Comparison of ENCODE assay signal across 14 cellular contexts in the genomic region with DNA sequence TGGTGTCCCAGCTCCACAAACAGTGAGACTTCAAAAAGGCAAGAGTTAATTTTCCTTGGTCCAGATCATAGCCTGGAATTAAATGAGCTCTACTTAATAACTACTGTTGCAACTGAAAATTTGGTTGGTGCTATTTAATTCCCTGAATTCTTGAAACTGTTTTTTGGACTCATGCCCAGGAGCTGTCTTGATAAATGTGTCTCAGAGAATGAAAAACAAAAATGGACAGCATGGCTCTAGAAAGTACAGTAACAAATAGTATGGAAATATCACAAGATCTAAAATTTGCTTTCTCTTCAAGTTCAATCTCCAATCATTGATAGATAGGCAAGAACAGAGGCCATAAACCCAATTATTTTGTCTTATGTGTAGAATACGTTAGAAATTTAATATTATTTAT. TPM values are rescaled to one million over a fixed set of nuclear protein-coding genes. Genes with fewer than 3 reads are reported as not detected.
A peak's percentile ranks its signal among the peaks of the same experiment; 100 is the strongest.
DNase-seq lines count a peak whose midpoint lies in the region; ATAC-seq, FAIRE-seq and TF ChIP-seq lines count a peak whose summit lies in the region.
"Had no signal": no experiment of that assay in that cellular context is flagged by ENCODE, and none has a peak within 500 bp of the region (broad histone marks: within the 10 kb centered on the region; RNA-seq: fewer than 3 reads in every experiment).

No MANE protein-coding gene starts in this region.

- no peak overlapping the region for H3K56ac ChIP-seq in IMR-90 (ENCODE audit: extremely low read depth, insufficient read depth, low read length)

- H3K14ac ChIP-seq in IMR-90 (replicated peaks; ENCODE audit: low read depth, low read length) = no peak overlapping the region

- H2BK5ac ChIP-seq in IMR-90 (ENCODE audit: low read depth, low read length, poor library complexity, severe bottlenecking) = no peak overlapping the region

- no peak overlapping the region for H3K4me2 ChIP-seq in IMR-90 (ENCODE audit: low read depth, low read length)

- H2AK5ac ChIP-seq in IMR-90 (ENCODE audit: low read depth, low read length) = no peak overlapping the region

- peaks cover 0 to 2% of the 10 kb centered on the region in 2 experiments; a peak in 1 of 4 replicates for H3K79me1 ChIP-seq in IMR-90 (ENCODE audit: low read depth in 1 of 2, low read length in 2 of 2)

- no peak overlapping the region for H3K23ac ChIP-seq in IMR-90 (ENCODE audit: low read depth, low read length)

- H2AK9ac ChIP-seq in IMR-90 (replicated peaks; ENCODE audit: low read depth, low read length, poor library complexity) = no peak overlapping the region

- no peak for FAIRE-seq in urothelium cell line (lab: Jason Lieb, UNC)

- peak overlapping the region; percentile 35; the same call in 1 of the 2 replicates for H3K4ac ChIP-seq in IMR-90 (ENCODE audit: low read depth, low read length)

- H3K4me3 ChIP-seq in A673 (ENCODE audit: low read depth, low read length, poor library complexity, severe bottlenecking) = no peak overlapping the region
- H3K4me3 ChIP-seq in IMR-90 (ENCODE audit: insufficient read depth, low read depth, low read length) = no peak overlapping the region
- H3K4me3 ChIP-seq in astrocyte of the spinal cord (ENCODE audit: low read depth, low read length) = no peak overlapping the region
- no peak overlapping the region for H3K4me3 ChIP-seq in spleen

- TF ChIP-seq CTCF in A673 (conservative IDR thresholded peaks at IDR 0.05; ENCODE audit: low read depth, low read length) = no peak
- no peak for TF ChIP-seq CTCF in IMR-90 (conservative IDR thresholded peaks at IDR 0.05; ENCODE audit: low read depth, low read length)
- no peak for TF ChIP-seq CTCF in astrocyte of the spinal cord (IDR thresholded peaks at IDR 0.05; ENCODE audit: low read depth, low read length)
- TF ChIP-seq CTCF in spleen (IDR thresholded peaks at IDR 0.05 in 8 of 11, conservative IDR thresholded peaks at IDR 0.05 in 3 of 11) = no peak

- in situ Hi-C loops in IMR-90 (cut with MboI; ENCODE audit: low sequenced_read_pairs) (no loop called here), astrocyte of the spinal cord (cut with HindIII; ENCODE audit: low sequenced_read_pairs) (no loop called here)

- peaks cover 9% of the 10 kb centered on the region for H3K9me3 ChIP-seq in A673 (ENCODE audit: low read depth, low read length, poor library complexity, severe bottlenecking)
- H3K9me3 ChIP-seq in IMR-90 (ENCODE audit: control insufficient read depth, insufficient read depth, low read length) = peaks cover 7% of the 10 kb centered on the region; the same call in 1 of the 2 replicates
- peaks cover 0 to 29% (median 15%) of the 10 kb centered on the region in 8 donors for H3K9me3 ChIP-seq in spleen
- H3K9me3 ChIP-seq: neutrophil had no signal

- no peak overlapping the region for H2BK20ac ChIP-seq in IMR-90 (ENCODE audit: low read depth, low read length)

- H4K91ac ChIP-seq in IMR-90 (ENCODE audit: insufficient read depth, low read depth, low read length) = no peak overlapping the region

- POLR2A ChIA-PET in A673 (lab: Charles Lee; ENCODE audit: low non-redundant PET) = no interaction called here
- POLR2A ChIA-PET in IMR-90 (lab: Charles Lee; ENCODE audit: unreplicated experiment) = no interaction called here

- H3K9ac ChIP-seq in IMR-90 (ENCODE audit: low read depth, low read length) = no peak overlapping the region

- H3K4me1 ChIP-seq in A673 (ENCODE audit: insufficient read depth, low read length, poor library complexity, severe bottlenecking) (peaks cover 4% of the 10 kb centered on the region), IMR-90 (ENCODE audit: control insufficient read depth, insufficient read depth, low read length) (peaks cover 14% of the 10 kb centered on the region), spleen (peaks cover 0 to 9% (median 0%) of the 10 kb centered on the region in 6 donors)

- intact Hi-C loops in A673 (cut with micrococcal nuclease; ENCODE audit: unreplicated experiment) (no loop called here), IMR-90 (cut with micrococcal nuclease) (loop anchor here (5.0 kb wide), 1 partner anchor 34 kb away; no protein-coding TSS in a partner anchor), spleen (cut with DNase I; ENCODE audit: low total_unique reads) (no loop called here)

- H4K5ac ChIP-seq in IMR-90 (ENCODE audit: low read depth, low read length) = no peak overlapping the region; the same call in 1 of the 2 replicates

- no peak overlapping the region for H3K18ac ChIP-seq in IMR-90 (ENCODE audit: low read depth, low read length)

- DNase-seq in A673 (ENCODE audit: low spot score) (peak; percentile 55), IMR-90 (peak; percentile 57), astrocyte of the spinal cord (ENCODE audit: low read depth, low spot score) (peak; percentile 50), iris pigment epithelial cell (ENCODE audit: low read depth) (peak; percentile 84), spleen (no peak), GM19238 (ENCODE audit: insufficient read length, low spot score) (no peak), urothelium cell line (ENCODE audit: low spot score) (no peak)
- DNase-seq: activated CD8-positive, alpha-beta memory T cell treated with anti-CD3 and anti-CD28 coated beads, Interleukin-2, amount 10 ng/mL, durations not matched to agents 7 days and 5 days; activated naive CD4-positive, alpha-beta T cell treated with Interleukin-2 at 50 U/mL for 16 hours; central memory CD4-positive, alpha-beta T cell; SW 1271 had no signal

- H3K27me3 ChIP-seq in A673 (replicated peaks; ENCODE audit: insufficient read depth, low read depth, low read length, poor library complexity) (no peaks in the 10 kb centered on the region), IMR-90 (ENCODE audit: control insufficient read depth, insufficient read depth, low read length) (no peaks in the 10 kb centered on the region), spleen (replicated peaks in 1 of 7) (no peaks in the 10 kb centered on the region)
- H3K27me3 ChIP-seq: neutrophil had no signal

- H2BK15ac ChIP-seq in IMR-90 (ENCODE audit: low read depth, low read length) = peak overlapping the region; percentile 23; the same call in 2 of the 3 replicates

- ATAC-seq in IMR-90 (ENCODE audit: low read depth) (no peak), GM21576 (IDR thresholded peaks at IDR 0.05; ENCODE audit: unreplicated experiment) (no peak)
- ATAC-seq: activated CD8-positive, alpha-beta memory T cell treated with anti-CD3 and anti-CD28 coated beads, Interleukin-2, amount 10 ng/mL, durations not matched to agents 7 days and 5 days; WTC11 had no signal

- no peak for TF ChIP-seq RAD21 in IMR-90 (IDR thresholded peaks at IDR 0.05; ENCODE audit: low read length)

- H2AFZ ChIP-seq in IMR-90 (replicated peaks; ENCODE audit: low read length, poor library complexity) = no peak overlapping the region

- no CpG with 5 or more reads among the region's 1 CpG for WGBS in IMR-90 (ENCODE audit: extremely low coverage in 2 of 2, insufficient read length in 1 of 2), 2 experiments
- WGBS in spleen, 5 donors = 70 to 86% (median 77%) methylated on average over 1 of the region's 1 CpG

- H3K27ac ChIP-seq in A673 (ENCODE audit: low read depth, low read length, poor library complexity, severe bottlenecking) = no peak overlapping the region
- no peak overlapping the region for H3K27ac ChIP-seq in IMR-90 (ENCODE audit: insufficient read depth, low read length)
- H3K27ac ChIP-seq in spleen = no peak overlapping the region
- H3K27ac ChIP-seq: neutrophil had no signal

- CTCF ChIA-PET in A673 (lab: Charles Lee) (no interaction called here), IMR-90 (lab: Yijun Ruan, JAX) (interaction anchor here (0.7 to 1.2 kb wide), 2 partner anchors 118 to 442 kb away, joined by 4 read pairs; no protein-coding TSS in a partner anchor)

- no peaks in the 10 kb centered on the region for H3K36me3 ChIP-seq in A673 (ENCODE audit: insufficient read depth, low read length, poor library complexity, severe bottlenecking)
- H3K36me3 ChIP-seq in IMR-90 (ENCODE audit: control insufficient read depth, insufficient read depth, low read length) = no peaks in the 10 kb centered on the region
- no peaks in the 10 kb centered on the region for H3K36me3 ChIP-seq in spleen
- H3K36me3 ChIP-seq: neutrophil had no signal

- TF ChIP-seq POLR2A in IMR-90 (IDR thresholded peaks at IDR 0.05; ENCODE audit: low read depth, low read length) = no peak
- no peak for TF ChIP-seq POLR2A in spleen (IDR thresholded peaks at IDR 0.05)

- peak overlapping the region; percentile 50; the same call in 1 of the 2 replicates for H2BK120ac ChIP-seq in IMR-90 (ENCODE audit: low read depth, low read length)

- BruUV-seq in A673 (replicated peaks; lab: Mats Ljungman, UMichigan) (no TSS peak), IMR-90 (replicated peaks; lab: Mats Ljungman, UMichigan) (no TSS peak)

- peak overlapping the region in 1 of 2 experiments; percentile 14; a peak in 1 of 4 replicates for H4K8ac ChIP-seq in IMR-90 (ENCODE audit: low read depth in 2 of 2, low read length in 2 of 2)

- H4K20me1 ChIP-seq in IMR-90 (ENCODE audit: insufficient read depth, low read length) = peaks cover 2% of the 10 kb centered on the region

- H3K9me1 ChIP-seq in IMR-90 (ENCODE audit: insufficient read depth, low read length) = no peaks in the 10 kb centered on the region

- dilution Hi-C loops in IMR-90 (cut with HindIII; ENCODE audit: low sequenced_read_pairs, unreplicated experiment) = no loop called here

TF ChIP-seq in IMR-90, 13 proteins besides CTCF, POLR2A, EP300 and RAD21:
- TF ChIP-seq RFX5 (IDR thresholded peaks at IDR 0.05; ENCODE audit: low read depth, low read length) = no peak
- no peak for TF ChIP-seq BHLHE40 (IDR thresholded peaks at IDR 0.05; ENCODE audit: low read depth, low read length)
- TF ChIP-seq FOS (IDR thresholded peaks at IDR 0.05; ENCODE audit: low read depth, low read length) = no peak
- no peak for TF ChIP-seq MAFK (IDR thresholded peaks at IDR 0.05; ENCODE audit: low read depth, low read length)
- TF ChIP-seq CEBPB (IDR thresholded peaks at IDR 0.05; ENCODE audit: low read depth, low read length) = no peak
- no peak for TF ChIP-seq MXI1 (IDR thresholded peaks at IDR 0.05; ENCODE audit: borderline replicate concordance, low read depth, low read length)

RNA-seq across cellular contexts. Expression of a gene that starts 42.5 kb away (rescaled TPM):
- total RNA-seq in A673 (2021) = 14.1 and 18.4 TPM in 2 replicates
- total RNA-seq in IMR-90 (2012; rRNA removed) = 19.2 and 20.6 TPM in 2 replicates
- 19.7 and 23.8 TPM in 2 replicates for polyA plus RNA-seq in IMR-90 (2012; rRNA removed)
- 21.1 and 39.8 TPM in 2 replicates for polyA plus RNA-seq in IMR-90 (2012; cell fraction: cytosol; rRNA removed)
- polyA plus RNA-seq in IMR-90 (2012; cell fraction: nucleus; rRNA removed; ENCODE audit: low replicate concordance) = 8.1 and 11.2 TPM in 2 replicates
- 10 to 100 TPM; 29.8 to 70.9 (median 40.4) TPM for total RNA-seq in spleen
- 10 to 100 TPM; 22.7 to 24.4 (median 24.3) TPM for polyA plus RNA-seq in spleen

Comparison
In these comparisons a context has a peak if more than half of its experiments do, and no peak if none do; other contexts are left out.
1. DNase-seq: peak in A673 (single experiment), IMR-90 (single experiment), astrocyte of the spinal cord (single experiment) and iris pigment epithelial cell (single experiment); none in spleen (single experiment), GM19238 (single experiment) and urothelium cell line (single experiment).